ENCODE assay signal across 26 cellular contexts in genomic region chr19:40134866-40135265, GRCh38. TPM values are rescaled to one million over a fixed set of nuclear protein-coding genes. Genes with fewer than 3 reads are reported as not detected.
DNase-seq lines count a peak whose midpoint lies in the region; TF ChIP-seq lines count a peak whose summit lies in the region.
"Had no signal": no experiment of that assay in that cellular context is flagged by ENCODE, and none has a peak within 500 bp of the region (broad histone marks: within the 10 kb centered on the region; RNA-seq: fewer than 3 reads in every experiment).

No MANE protein-coding gene starts in this region.

- peaks cover 3% of the 10 kb centered on the region for H3K4me1 ChIP-seq in neural progenitor cell
- H3K4me1 ChIP-seq: A549, Caco-2 had no signal

- H3K27me3 ChIP-seq in neural progenitor cell, result no peaks in the 10 kb centered on the region
- H3K27me3 ChIP-seq: BLaER1 treated with 17β-estradiol and CSF1 and Interleukin-3, amounts not matched to agents 10 nM and 100 nM had no signal

- H3K9me3 Mint-ChIP-seq in neural progenitor cell, result no peaks in the 10 kb centered on the region
- H3K9me3 Mint-ChIP-seq: CD4-positive, alpha-beta T cell; CD8-positive, alpha-beta T cell had no signal

- H3K9ac ChIP-seq in neural progenitor cell, result no peak overlapping the region
- H3K9ac ChIP-seq: BLaER1 treated with 17β-estradiol and CSF1 and Interleukin-3, amounts not matched to agents 10 nM and 100 nM had no signal

- peaks cover 4% of the 10 kb centered on the region for H3K9me3 ChIP-seq in neural progenitor cell (ENCODE audit: low read depth)

- peak; percentile 54 for DNase-seq in D341Med (ENCODE audit: low spot score)
- DNase-seq in NCI-H82 (lab: John Stamatoyannopoulos, UW), result peak; percentile 83
- peak; percentile 97 for DNase-seq in SK-N-DZ (ENCODE audit: low spot score)
- DNase-seq in neural progenitor cell (ENCODE audit: low spot score), result peak; percentile 15
- no peak for DNase-seq in NCI-H510A treated with DMSO at 0.1 percent for 48 hours (lab: John Stamatoyannopoulos, UW)
- no peak for DNase-seq in dermis blood vessel endothelial cell
- no peak for DNase-seq in DMS 273 (lab: John Stamatoyannopoulos, UW; ENCODE audit: unreplicated experiment)
- DNase-seq in activated CD4-positive, alpha-beta T cell treated with anti-CD3 and anti-CD28 coated beads for 4 hours, result no peak
- DNase-seq: AML-193; Caco-2; Calu3; CD4-positive, alpha-beta T cell; CD8-positive, alpha-beta T cell; DMS 273 treated with DMSO at 0.1 percent for 48 hours; DMS153; DMS53; DMS79; DND-41; EL; GDM1 had no signal

- H3K27ac Mint-ChIP-seq in neural progenitor cell, result no peak overlapping the region
- H3K27ac Mint-ChIP-seq: B cell; CD4-positive, alpha-beta T cell; CD8-positive, alpha-beta T cell had no signal

- H2AFZ ChIP-seq in neural progenitor cell (replicated peaks), result no peak overlapping the region

- no peaks in the 10 kb centered on the region for H3K79me2 ChIP-seq in neural progenitor cell (ENCODE audit: low read depth)

- H3K27me3 Mint-ChIP-seq in neural progenitor cell (ENCODE audit: insufficient read depth, low read depth), result peaks cover 8% of the 10 kb centered on the region

- H3K4me1 Mint-ChIP-seq in neural progenitor cell, result no peaks in the 10 kb centered on the region

- no peak overlapping the region for H3K4me3 Mint-ChIP-seq in neural progenitor cell
- H3K4me3 Mint-ChIP-seq: B cell; CD4-positive, alpha-beta T cell; CD8-positive, alpha-beta T cell had no signal

- no peaks in the 10 kb centered on the region for H3K36me3 ChIP-seq in neural progenitor cell
- H3K36me3 ChIP-seq: BLaER1 treated with 17β-estradiol and CSF1 and Interleukin-3, amounts not matched to agents 10 nM and 100 nM had no signal

- H3K4me2 ChIP-seq in neural progenitor cell, result no peak overlapping the region
- H3K4me2 ChIP-seq: A549; BLaER1 treated with 17β-estradiol and CSF1 and Interleukin-3, amounts not matched to agents 10 nM and 100 nM had no signal

- no peaks in the 10 kb centered on the region for H3K36me3 Mint-ChIP-seq in neural progenitor cell
- H3K36me3 Mint-ChIP-seq: CD8-positive, alpha-beta T cell had no signal

- no peak for TF ChIP-seq CTCF in neural progenitor cell (IDR thresholded peaks at IDR 0.05)

- no peak overlapping the region for H3K27ac ChIP-seq in neural progenitor cell
- H3K27ac ChIP-seq: 22Rv1; A549; BLaER1 treated with 17β-estradiol and CSF1 and Interleukin-3, amounts not matched to agents 10 nM and 100 nM; C4-2B had no signal

- H3F3A ChIP-seq in neural progenitor cell (ENCODE audit: low read depth), result no peaks in the 10 kb centered on the region

- H4K20me1 ChIP-seq in neural progenitor cell (ENCODE audit: low read depth), result no peaks in the 10 kb centered on the region
- H4K20me1 ChIP-seq: BLaER1 treated with 17β-estradiol and CSF1 and Interleukin-3, amounts not matched to agents 10 nM and 100 nM had no signal

- no peak overlapping the region for H3K4me3 ChIP-seq in neural progenitor cell
- H3K4me3 ChIP-seq: A549; BLaER1 treated with 17β-estradiol and CSF1 and Interleukin-3, amounts not matched to agents 10 nM and 100 nM; GM12878 had no signal

RNA-seq across cellular contexts. Expression of gene ZNF780A, which starts 44.1 kb away (rescaled TPM):
- polyA plus RNA-seq in SK-N-DZ (2014; cell fraction: cytosol; rRNA removed), result 22.4 and 23.9 TPM in 2 replicates
- 8.8 and 13.8 TPM in 2 replicates for polyA plus RNA-seq in SK-N-DZ (2014; cell fraction: nucleus; rRNA removed)
- total RNA-seq in neural progenitor cell (ENCODE audit: low replicate concordance) (30.2 and 32.9 TPM in 2 replicates), dermis blood vessel endothelial cell (10.7 and 17.5 TPM in 2 replicates)

RNA-seq across cellular contexts. Expression of gene MAP3K10, which starts 56.4 kb away (rescaled TPM):
- polyA plus RNA-seq in SK-N-DZ (2014; cell fraction: cytosol; rRNA removed), result 6.0 and 10.4 TPM in 2 replicates
- polyA plus RNA-seq in SK-N-DZ (2014; cell fraction: nucleus; rRNA removed), result 45.1 and 55.5 TPM in 2 replicates
- total RNA-seq in neural progenitor cell (ENCODE audit: low replicate concordance), result 5.7 and 21.6 TPM in 2 replicates
- 6.5 and 8.8 TPM in 2 replicates for total RNA-seq in dermis blood vessel endothelial cell

Comparison
In these comparisons a context has a peak if more than half of its experiments do, and no peak if none do; other contexts are left out.
1. DNase-seq: peak in D341Med (single experiment), NCI-H82 (single experiment), SK-N-DZ (single experiment) and neural progenitor cell (single experiment); none in NCI-H510A treated with DMSO at 0.1 percent for 48 hours (single experiment), dermis blood vessel endothelial cell (single experiment), DMS 273 (single experiment) and activated CD4-positive, alpha-beta T cell treated with anti-CD3 and anti-CD28 coated beads for 4 hours (0 of 2).